In genomic region chr3:140117111-140117526, GRCh38 we compare ENCODE assay signal across 19 cellular contexts.
DNase-seq lines count a peak whose midpoint lies in the region; ATAC-seq and TF ChIP-seq lines count a peak whose summit lies in the region.
"Had no signal": no experiment of that assay in that cellular context is flagged by ENCODE, and none has a peak within 500 bp of the region (broad histone marks: within the 10 kb centered on the region; RNA-seq: fewer than 3 reads in every experiment).

No MANE protein-coding gene starts in this region.

- TF ChIP-seq CTCF in BJ (IDR thresholded peaks at IDR 0.05; ENCODE audit: insufficient read depth, low read depth, low read length): no peak
- no peak for TF ChIP-seq CTCF in choroid plexus epithelial cell (conservative IDR thresholded peaks at IDR 0.05; ENCODE audit: low read depth, low read length)

- H3K4me3 Mint-ChIP-seq in naive thymus-derived CD8-positive, alpha-beta T cell: no peak overlapping the region
- H3K4me3 Mint-ChIP-seq: activated naive CD4-positive, alpha-beta T cell treated with anti-CD3 and anti-CD28 coated beads, Interleukin-2, amount 50 U/mL, for 24 hours; naive B cell; T-helper 2 cell treated with Interferon-gamma antibody and Interleukin-4, amounts not matched to agents 5 μg/mL and 100 μg/mL, for 36 hours had no signal

- no peak overlapping the region for H2AK5ac ChIP-seq in mesenchymal stem cell (ENCODE audit: low read length, severe bottlenecking)

- H2BK12ac ChIP-seq in mesenchymal stem cell (ENCODE audit: low read length in 2 of 2): no peak overlapping the region

- no peaks in the 10 kb centered on the region for H3K4me1 Mint-ChIP-seq in naive thymus-derived CD8-positive, alpha-beta T cell
- H3K4me1 Mint-ChIP-seq: activated naive CD4-positive, alpha-beta T cell treated with anti-CD3 and anti-CD28 coated beads, Interleukin-2, amount 50 U/mL, for 24 hours; naive B cell had no signal

- H3K27ac ChIP-seq in mesenchymal stem cell (ENCODE audit: low read length, poor library complexity, severe bottlenecking): peak overlapping the region; percentile 31
- H3K27ac ChIP-seq: vagina had no signal

- no peak overlapping the region for H2AFZ ChIP-seq in mesenchymal stem cell (ENCODE audit: low read depth, low read length)

- H3K4me3 ChIP-seq in BJ (ENCODE audit: low read depth, low read length): no peak overlapping the region
- H3K4me3 ChIP-seq in choroid plexus epithelial cell (ENCODE audit: low read depth, low read length): no peak overlapping the region
- H3K4me3 ChIP-seq in mesenchymal stem cell (ENCODE audit: insufficient read depth in 1 of 2, low read depth in 1 of 2, low read length in 2 of 2): no peak overlapping the region
- H3K4me3 ChIP-seq: vagina had no signal

- POLR2A ChIA-PET in BJ (lab: Charles Lee): no interaction called here
- POLR2A ChIA-PET in naive thymus-derived CD8-positive, alpha-beta T cell (lab: Charles Lee): no interaction called here

- H3K27ac Mint-ChIP-seq in naive thymus-derived CD8-positive, alpha-beta T cell: peak overlapping the region in 1 of 10 donors; percentile 53
- H3K27ac Mint-ChIP-seq: activated naive CD4-positive, alpha-beta T cell treated with anti-CD3 and anti-CD28 coated beads, Interleukin-2, amount 50 U/mL, for 24 hours; naive B cell; T-helper 2 cell treated with Interferon-gamma antibody and Interleukin-4, amounts not matched to agents 5 μg/mL and 100 μg/mL, for 36 hours had no signal

- no peak overlapping the region for H4K8ac ChIP-seq in mesenchymal stem cell (ENCODE audit: low read length)

- no peaks in the 10 kb centered on the region for H3K9me3 Mint-ChIP-seq in naive thymus-derived CD8-positive, alpha-beta T cell
- H3K9me3 Mint-ChIP-seq: activated naive CD4-positive, alpha-beta T cell treated with anti-CD3 and anti-CD28 coated beads, Interleukin-2, amount 50 U/mL, for 24 hours; T-helper 2 cell treated with Interferon-gamma antibody and Interleukin-4, amounts not matched to agents 5 μg/mL and 100 μg/mL, for 36 hours had no signal

- no peak overlapping the region for H3K23ac ChIP-seq in mesenchymal stem cell (ENCODE audit: low read length in 2 of 2)

- DNase-seq in BJ (ENCODE audit: low read depth): peak; percentile 15
- peak; percentile 3 for DNase-seq in HT-29 (ENCODE audit: low spot score)
- peak; percentile 10 for DNase-seq in choroid plexus epithelial cell (ENCODE audit: low read depth)
- DNase-seq in mesenchymal stem cell: no peak
- no peak for DNase-seq in naive thymus-derived CD8-positive, alpha-beta T cell
- no peak for DNase-seq in SKM-1 treated with dmso at 0.1 percent for 144 hours (lab: John Stamatoyannopoulos, UW; ENCODE audit: unreplicated experiment)
- DNase-seq in activated naive CD4-positive, alpha-beta T cell (lab: John Stamatoyannopoulos, UW): no peak
- DNase-seq in iPS-NIHi11 (ENCODE audit: low spot score): no peak
- DNase-seq: activated CD4-positive, alpha-beta T cell treated with anti-CD3 and anti-CD28 coated beads for 4 hours; H7; hypothalamus; left ventricle myocardium superior; naive B cell; NCI-H1694; NCI-H226; SIG-M5 had no signal

- H3K27me3 ChIP-seq in BJ (ENCODE audit: control insufficient read depth, insufficient read depth, low read length): no peaks in the 10 kb centered on the region
- H3K27me3 ChIP-seq in mesenchymal stem cell (ENCODE audit: control insufficient read depth in 1 of 2, insufficient read depth in 1 of 2, low read length in 2 of 2): peaks cover 0 to 12% of the 10 kb centered on the region in 2 experiments
- H3K27me3 ChIP-seq: vagina had no signal

- no peaks in the 10 kb centered on the region for H3K9me3 ChIP-seq in mesenchymal stem cell (ENCODE audit: control insufficient read depth, low read length)
- H3K9me3 ChIP-seq: vagina had no signal

- no peak overlapping the region for H4K91ac ChIP-seq in mesenchymal stem cell (ENCODE audit: low read length)

- WGBS in mesenchymal stem cell: 23% methylated on average over 3 of the region's 4 CpGs

- no peak for ATAC-seq in naive thymus-derived CD8-positive, alpha-beta T cell
- ATAC-seq: left ventricle myocardium superior had no signal

- no peak overlapping the region for H3K14ac ChIP-seq in mesenchymal stem cell (ENCODE audit: low read length in 2 of 2)

- H3K9ac ChIP-seq in mesenchymal stem cell (ENCODE audit: low read length): no peak overlapping the region

- H3K36me3 Mint-ChIP-seq in naive thymus-derived CD8-positive, alpha-beta T cell: no peaks in the 10 kb centered on the region
- H3K36me3 Mint-ChIP-seq: activated naive CD4-positive, alpha-beta T cell treated with anti-CD3 and anti-CD28 coated beads, Interleukin-2, amount 50 U/mL, for 24 hours; naive B cell had no signal

- H2BK5ac ChIP-seq in mesenchymal stem cell (ENCODE audit: low read depth, low read length, poor library complexity, severe bottlenecking): no peak overlapping the region

- H2BK15ac ChIP-seq in mesenchymal stem cell (ENCODE audit: low read depth, poor library complexity, severe bottlenecking): no peak overlapping the region

- H3K4ac ChIP-seq in mesenchymal stem cell (ENCODE audit: low read depth in 1 of 2, low read length in 2 of 2): no peak overlapping the region

- H2BK120ac ChIP-seq in mesenchymal stem cell (ENCODE audit: low read depth, low read length): no peak overlapping the region

- no peaks in the 10 kb centered on the region for H3K36me3 ChIP-seq in BJ (ENCODE audit: control insufficient read depth, insufficient read depth, low read length)
- H3K36me3 ChIP-seq in mesenchymal stem cell (ENCODE audit: control insufficient read depth in 1 of 2, insufficient read depth in 2 of 2, low read depth in 1 of 2, low read length in 2 of 2): no peaks in the 10 kb centered on the region
- H3K36me3 ChIP-seq: vagina had no signal

- H3K79me1 ChIP-seq in mesenchymal stem cell (replicated peaks; ENCODE audit: low read length, poor library complexity, severe bottlenecking): peaks cover 3% of the 10 kb centered on the region

- no peak overlapping the region for H3K4me2 ChIP-seq in mesenchymal stem cell (ENCODE audit: low read length, poor library complexity, severe bottlenecking)

- H3K4me1 ChIP-seq in mesenchymal stem cell (ENCODE audit: control insufficient read depth, insufficient read depth, low read depth, low read length): peaks cover 6% of the 10 kb centered on the region

- no peak overlapping the region for H3K18ac ChIP-seq in mesenchymal stem cell (ENCODE audit: low read depth in 1 of 2, low read length in 2 of 2)

- peaks cover 0 to 21% (median 9%) of the 10 kb centered on the region in 5 donors for H3K27me3 Mint-ChIP-seq in naive thymus-derived CD8-positive, alpha-beta T cell
- H3K27me3 Mint-ChIP-seq: activated naive CD4-positive, alpha-beta T cell treated with anti-CD3 and anti-CD28 coated beads, Interleukin-2, amount 50 U/mL, for 24 hours had no signal

- CTCF ChIA-PET in BJ (lab: Yijun Ruan, JAX): no interaction called here

Comparison
In these comparisons a context has a peak if more than half of its experiments do, and no peak if none do; other contexts are left out.
1. DNase-seq: peak in BJ (single experiment), HT-29 (single experiment) and choroid plexus epithelial cell (single experiment); none in mesenchymal stem cell (single experiment), naive thymus-derived CD8-positive, alpha-beta T cell (0 of 10), SKM-1 treated with dmso at 0.1 percent for 144 hours (single experiment), activated naive CD4-positive, alpha-beta T cell (0 of 4) and iPS-NIHi11 (single experiment).